Comparison of ENCODE assay signal across 23 cellular contexts in the genomic region with DNA sequence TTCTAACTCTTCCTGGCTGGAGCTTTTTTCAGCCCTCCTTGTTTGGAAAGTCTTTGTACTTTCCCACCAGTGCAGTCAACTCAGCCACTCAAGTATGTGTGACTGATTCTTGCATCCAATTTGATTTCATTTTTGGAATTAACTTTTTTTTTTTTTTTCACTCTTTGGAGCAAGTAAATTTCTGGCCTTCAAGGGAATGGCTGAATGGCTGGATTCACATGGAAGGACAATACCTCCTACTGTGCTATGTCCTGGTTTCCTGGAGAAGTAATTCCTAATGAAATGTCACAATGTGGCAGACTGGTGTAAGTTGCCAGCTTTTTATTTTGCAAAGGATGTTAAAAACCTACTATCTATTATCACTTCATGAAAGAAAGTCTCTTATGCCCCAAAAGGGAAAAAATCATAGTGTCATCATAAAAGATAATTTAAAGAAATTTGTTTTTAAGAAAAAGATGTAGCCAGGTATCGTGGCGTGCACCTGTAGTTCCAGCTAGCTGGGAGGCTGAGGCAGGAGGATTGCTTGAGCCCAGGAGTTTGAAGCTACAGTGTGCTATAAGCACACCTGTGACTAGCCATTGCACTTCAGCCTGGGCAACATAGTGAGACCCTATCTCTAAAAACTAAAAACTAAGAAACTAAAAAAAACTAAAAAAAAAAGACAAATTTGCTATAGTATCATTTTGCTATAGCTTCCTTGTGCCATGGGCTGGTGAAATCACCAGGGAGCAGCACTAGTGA.
DNase-seq lines count a peak whose midpoint lies in the region; ATAC-seq and TF ChIP-seq lines count a peak whose summit lies in the region.
"Had no signal": no experiment of that assay in that cellular context is flagged by ENCODE, and none has a peak within 500 bp of the region (broad histone marks: within the 10 kb centered on the region; RNA-seq: fewer than 3 reads in every experiment).

No MANE protein-coding gene starts in this region.

- POLR2A ChIA-PET in GM10248 (lab: Yijun Ruan, JAX) = interaction anchor here (0.5 kb wide), 1 partner anchor 23 kb away, joined by 5 read pairs; no protein-coding TSS in a partner anchor

- H3K36me3 ChIP-seq in ascending aorta (no peaks in the 10 kb centered on the region), thoracic aorta (no peaks in the 10 kb centered on the region), hepatocyte (replicated peaks; ENCODE audit: insufficient read depth, low read depth) (no peaks in the 10 kb centered on the region)

- H3K79me2 ChIP-seq in hepatocyte = no peaks in the 10 kb centered on the region

- peaks cover 18 to 60% of the 10 kb centered on the region in 2 donors for H3K4me1 ChIP-seq in ascending aorta
- H3K4me1 ChIP-seq in thoracic aorta (ENCODE audit: control insufficient read depth in 1 of 2, low read depth in 2 of 2) = peaks cover 57 to 71% of the 10 kb centered on the region in 2 donors
- H3K4me1 ChIP-seq in hepatocyte (ENCODE audit: insufficient read depth) = peaks cover 19% of the 10 kb centered on the region
- H3K4me1 ChIP-seq: BLaER1 had no signal

- no peak overlapping the region for H3K4me3 ChIP-seq in ascending aorta
- H3K4me3 ChIP-seq in thoracic aorta = no peak overlapping the region
- no peak overlapping the region for H3K4me3 ChIP-seq in hepatocyte
- H3K4me3 ChIP-seq: BLaER1, SK-N-MC had no signal

- intact Hi-C loops in ascending aorta (cut with DNase I) = loop anchor here (5.0 kb wide), 4 partner anchors 35 to 90 kb away; a partner anchor contains a TSS

- H3K9me3 ChIP-seq in ascending aorta (no peaks in the 10 kb centered on the region), thoracic aorta (no peaks in the 10 kb centered on the region), hepatocyte (ENCODE audit: low read depth) (no peaks in the 10 kb centered on the region)
- H3K9me3 ChIP-seq: BLaER1, Caco-2 had no signal

- 98% methylated on average over 2 of the region's 2 CpGs for WGBS in hepatocyte (ENCODE audit: low lambda C conversion rate, missing lambda C conversion rate)

- H3K27me3 ChIP-seq in ascending aorta (no peaks in the 10 kb centered on the region), thoracic aorta (replicated peaks; ENCODE audit: insufficient read depth) (no peaks in the 10 kb centered on the region), hepatocyte (no peaks in the 10 kb centered on the region)
- H3K27me3 ChIP-seq: BLaER1 had no signal

- no peak for ATAC-seq in thoracic aorta (ENCODE audit: insufficient number of reproducible peaks, low FRiP score, low read depth)
- ATAC-seq: sciatic nerve; stimulated activated memory B cell treated with anti-CD40 and anti-IgM and Interleukin-4, amounts not matched to agents 10 μg/mL and 1 μg/mL and 100 μg/mL, for 72 hours had no signal

- no peak overlapping the region for H3K4me2 ChIP-seq in hepatocyte
- H3K4me2 ChIP-seq: BLaER1 had no signal

- no peaks in the 10 kb centered on the region for H4K20me1 ChIP-seq in hepatocyte (ENCODE audit: insufficient read depth, poor library complexity, severe bottlenecking)
- H4K20me1 ChIP-seq: BLaER1 had no signal

- H2AFZ ChIP-seq in hepatocyte = no peak overlapping the region

- DNase-seq in EH (ENCODE audit: low read depth) (peak; percentile 20), ascending aorta (ENCODE audit: low spot score in 2 of 2) (no peak), foreskin melanocyte (peak; percentile 89), thoracic aorta (ENCODE audit: low spot score) (no peak), hepatocyte (ENCODE audit: low spot score) (no peak), GM10248 (ENCODE audit: extremely low spot score) (no peak), SHP77 treated with DMSO at 0.1 percent for 48 hours (lab: John Stamatoyannopoulos, UW) (no peak)
- DNase-seq: activated CD4-positive, alpha-beta T cell treated with anti-CD3 and anti-CD28 coated beads for 1 hour; activated CD8-positive, alpha-beta T cell treated with anti-CD3 and anti-CD28 coated beads for 36 hours; Caco-2; DMS79; HCEC 1CT; head of caudate nucleus; KBM-7; left cardiac atrium; NCI-H1436; NCI-H2107; NCI-H748 treated with DMSO at 0.1 percent for 48 hours; stimulated activated CD4-positive, alpha-beta T cell treated with anti-CD3 and anti-CD28 coated beads, Interleukin-4, amount 100 ng/mL, for 4 hours had no signal

- no peaks in the 10 kb centered on the region for H3K9me2 ChIP-seq in hepatocyte (replicated peaks; ENCODE audit: insufficient read depth)

- peak overlapping the region; percentile 70 to 84 for H3K27ac ChIP-seq in ascending aorta
- H3K27ac ChIP-seq in thoracic aorta = peak overlapping the region; percentile 74 to 80
- no peak overlapping the region for H3K27ac ChIP-seq in hepatocyte
- H3K27ac ChIP-seq: BLaER1, SK-N-MC had no signal

- CTCF ChIA-PET in GM10248 (lab: Yijun Ruan, JAX) = interaction anchor here (0.7 to 1.9 kb wide), 5 partner anchors 12 to 35 kb away, joined by 3 to 4 read pairs (median 3); no protein-coding TSS in a partner anchor

- TF ChIP-seq CTCF in ascending aorta (IDR thresholded peaks at IDR 0.05) = no peak
- TF ChIP-seq CTCF in thoracic aorta (IDR thresholded peaks at IDR 0.05) = no peak
- no peak for TF ChIP-seq CTCF in hepatocyte (IDR thresholded peaks at IDR 0.05; ENCODE audit: poor library complexity)
- TF ChIP-seq CTCF in GM10248 (IDR thresholded peaks at IDR 0.05; ENCODE audit: control extremely low read depth, extremely low read depth, low read depth, missing control alignments) = no peak

Comparison
In these comparisons a context has a peak if more than half of its experiments do, and no peak if none do; other contexts are left out.
1. DNase-seq: peak in EH (single experiment) and foreskin melanocyte (single experiment); none in ascending aorta (0 of 2), thoracic aorta (single experiment), hepatocyte (single experiment), GM10248 (single experiment) and SHP77 treated with DMSO at 0.1 percent for 48 hours (single experiment).